ENCODE assay signal across 14 cellular contexts in genomic region chr6:30494275-30494990, GRCh38. TPM values are rescaled to one million over a fixed set of nuclear protein-coding genes. Genes with fewer than 3 reads are reported as not detected.
DNase-seq lines count a peak whose midpoint lies in the region; ATAC-seq and TF ChIP-seq lines count a peak whose summit lies in the region.
"Had no signal": no experiment of that assay in that cellular context is flagged by ENCODE, and none has a peak within 500 bp of the region (broad histone marks: within the 10 kb centered on the region; RNA-seq: fewer than 3 reads in every experiment).

No MANE protein-coding gene starts in this region.

- RAD21 ChIA-PET in HCT116 (lab: Charles Lee; ENCODE audit: low non-redundant PET in 1 of 2, low total read pairs in 2 of 2, uncharacterized antibody in 2 of 2, unreplicated experiment in 2 of 2): no interaction called here

- no peaks in the 10 kb centered on the region for H3K27me3 ChIP-seq in CD8-positive, alpha-beta memory T cell (ENCODE audit: insufficient read depth, low read length, poor library complexity, severe bottlenecking)
- H3K27me3 ChIP-seq in HCT116 (ENCODE audit: insufficient read depth, low read length): no peaks in the 10 kb centered on the region
- no peaks in the 10 kb centered on the region for H3K27me3 ChIP-seq in breast epithelium
- H3K27me3 ChIP-seq: gastroesophageal sphincter had no signal

- no peak overlapping the region for H3K9ac ChIP-seq in HCT116 (ENCODE audit: low read length)

- ATAC-seq in HCT116 (no peak), naive B cell (ENCODE audit: low read depth in 2 of 2) (peak; percentile 15 to 24), HG03469 (IDR thresholded peaks at IDR 0.05; ENCODE audit: unreplicated experiment) (no peak)
- ATAC-seq in activated T-helper 17 cell treated with anti-CD3 and anti-CD28 coated beads, Interleukin-2, amount 50 U/mL, for 72 hours (replicated peaks): no peak
- ATAC-seq: gastroesophageal sphincter, sciatic nerve had no signal

- H3K36me3 ChIP-seq in CD8-positive, alpha-beta memory T cell (ENCODE audit: insufficient read depth, low read length): peaks cover 49% of the 10 kb centered on the region
- H3K36me3 ChIP-seq in HCT116 (ENCODE audit: control insufficient read depth in 1 of 2, insufficient read depth in 2 of 2, low read length in 2 of 2): peaks cover 8 to 15% of the 10 kb centered on the region in 2 experiments; a peak in 3 of 4 replicates
- H3K36me3 ChIP-seq in breast epithelium: no peaks in the 10 kb centered on the region

- TF ChIP-seq POLR2A in HCT116 (IDR thresholded peaks at IDR 0.05; ENCODE audit: borderline replicate concordance, extremely low read depth, insufficient read depth, insufficient read length): no peak
- no peak for TF ChIP-seq POLR2A in breast epithelium (IDR thresholded peaks at IDR 0.05)

- H4K20me1 ChIP-seq in HCT116 (ENCODE audit: insufficient read depth): 0 out of 2 replicates have a peak, but pooled peaks cover 6% of the 10 kb centered on the region

- BruUV-seq in HCT116 (replicated peaks; lab: Mats Ljungman, UMichigan) (no TSS peak), MCF 10A (replicated peaks; lab: Mats Ljungman, UMichigan) (no TSS peak)

- H3K4me3 Mint-ChIP-seq in CD8-positive, alpha-beta memory T cell: peak overlapping the region; percentile 93 to 100 (median 99)
- peak overlapping the region; percentile 98 for H3K4me3 Mint-ChIP-seq in activated T-helper 17 cell treated with anti-CD3 and anti-CD28 coated beads, Interleukin-2, amount 50 U/mL, for 72 hours
- H3K4me3 Mint-ChIP-seq in naive B cell (peak overlapping the region; percentile 72 to 100 (median 94)), MCF 10A (ENCODE audit: unreplicated experiment) (no peak overlapping the region)

- peaks cover 29 to 48% (median 36%) of the 10 kb centered on the region in 3 donors for H3K36me3 Mint-ChIP-seq in CD8-positive, alpha-beta memory T cell
- H3K36me3 Mint-ChIP-seq in activated T-helper 17 cell treated with anti-CD3 and anti-CD28 coated beads, Interleukin-2, amount 50 U/mL, for 72 hours (ENCODE audit: low read depth): peaks cover 62% of the 10 kb centered on the region
- H3K36me3 Mint-ChIP-seq in naive B cell (peaks cover 18 to 35% of the 10 kb centered on the region in 2 donors), MCF 10A (ENCODE audit: insufficient read depth, unreplicated experiment) (peaks cover 41% of the 10 kb centered on the region)

- peak in 2 of 5 donors; percentile 35 to 45 for DNase-seq in CD8-positive, alpha-beta memory T cell
- DNase-seq in HCT116 (ENCODE audit: low read depth, low spot score) (no peak), naive B cell (no peak), breast epithelium (ENCODE audit: low spot score in 2 of 2) (no peak), MCF 10A (ENCODE audit: unreplicated experiment) (no peak)
- no peak for DNase-seq in NK-92 treated with Interleukin-12 subunit alpha and Interleukin-12 subunit beta, amount 100 ng/mL, for 24 hours (lab: John Stamatoyannopoulos, UW)
- DNase-seq: Caco-2, NCI-H1436 treated with DMSO at 0.1 percent for 48 hours, NCI-H524 had no signal

- no peak overlapping the region for H3K4me2 ChIP-seq in HCT116 (ENCODE audit: low read length)

- H3K9me3 ChIP-seq in CD8-positive, alpha-beta memory T cell (ENCODE audit: low read length): no peaks in the 10 kb centered on the region
- H3K9me3 ChIP-seq in HCT116 (ENCODE audit: control insufficient read depth in 1 of 2, insufficient read depth in 1 of 2, low read depth in 1 of 2, low read length in 2 of 2) (no peaks in the 10 kb centered on the region), breast epithelium (no peaks in the 10 kb centered on the region)
- H3K9me3 ChIP-seq: Caco-2, gastroesophageal sphincter, thoracic aorta had no signal

- CTCF ChIA-PET in CD8-positive, alpha-beta memory T cell (lab: Charles Lee): interaction anchor here (0.6 to 7.3 kb wide), 14 partner anchors 11 to 236 kb away, joined by 3 to 73 read pairs (median 4); no protein-coding TSS in a partner anchor
- CTCF ChIA-PET in HCT116 (lab: Charles Lee): interaction anchor here (1.2 kb wide), 1 partner anchor 50 kb away, joined by 5 read pairs; no protein-coding TSS in a partner anchor
- CTCF ChIA-PET in MCF 10A (lab: Yijun Ruan, JAX): interaction anchor here (0.8 to 3.0 kb wide), 4 partner anchors 12 to 38 kb away, joined by 3 to 10 read pairs (median 4); no protein-coding TSS in a partner anchor

- TF ChIP-seq CTCF in HCT116 (IDR thresholded peaks at IDR 0.05 in 2 of 3, conservative IDR thresholded peaks at IDR 0.05 in 1 of 3; ENCODE audit: borderline replicate concordance in 1 of 3, insufficient read depth in 1 of 3, low read depth in 2 of 3, low read length in 2 of 3) (no peak), breast epithelium (IDR thresholded peaks at IDR 0.05) (no peak), MCF 10A (IDR thresholded peaks at IDR 0.05; ENCODE audit: unreplicated experiment) (no peak)

- no peak overlapping the region for H2AFZ ChIP-seq in HCT116 (ENCODE audit: low read depth, low read length, poor library complexity, severe bottlenecking)

- intact Hi-C loops in HCT116 (cut with micrococcal nuclease): no loop called here
- intact Hi-C loops in breast epithelium (cut with DNase I; ENCODE audit: low total_unique reads): no loop called here
- intact Hi-C loops in MCF 10A (cut with micrococcal nuclease): no loop called here

- H3K9me3 Mint-ChIP-seq in CD8-positive, alpha-beta memory T cell: peaks cover 0 to under 1% (median 0%) of the 10 kb centered on the region in 5 donors
- no peaks in the 10 kb centered on the region for H3K9me3 Mint-ChIP-seq in activated T-helper 17 cell treated with anti-CD3 and anti-CD28 coated beads, Interleukin-2, amount 50 U/mL, for 72 hours
- no peaks in the 10 kb centered on the region for H3K9me3 Mint-ChIP-seq in naive B cell
- no peaks in the 10 kb centered on the region for H3K9me3 Mint-ChIP-seq in MCF 10A (ENCODE audit: unreplicated experiment)

- peaks cover 58 to 78% (median 60%) of the 10 kb centered on the region in 3 donors for H3K4me1 Mint-ChIP-seq in CD8-positive, alpha-beta memory T cell
- H3K4me1 Mint-ChIP-seq in activated T-helper 17 cell treated with anti-CD3 and anti-CD28 coated beads, Interleukin-2, amount 50 U/mL, for 72 hours: peaks cover 46% of the 10 kb centered on the region
- peaks cover 69 to 84% (median 75%) of the 10 kb centered on the region in 3 donors for H3K4me1 Mint-ChIP-seq in naive B cell
- H3K4me1 Mint-ChIP-seq in MCF 10A (ENCODE audit: insufficient read depth, unreplicated experiment): peaks cover 11% of the 10 kb centered on the region

- TF ChIP-seq RAD21 in HCT116 (IDR thresholded peaks at IDR 0.05; ENCODE audit: low read depth): no peak

- no peaks in the 10 kb centered on the region for H3K9me2 ChIP-seq in HCT116 (ENCODE audit: insufficient read depth)

- H3K27ac ChIP-seq in CD8-positive, alpha-beta memory T cell (ENCODE audit: low read depth, low read length): no peak overlapping the region
- H3K27ac ChIP-seq in HCT116 (ENCODE audit: low read depth, low read length) (no peak overlapping the region), breast epithelium (peak overlapping the region in 1 of 2 donors; percentile 15)
- H3K27ac ChIP-seq: gastroesophageal sphincter, thoracic aorta had no signal

- peak overlapping the region; percentile 54 to 96 (median 85) for H3K27ac Mint-ChIP-seq in CD8-positive, alpha-beta memory T cell
- H3K27ac Mint-ChIP-seq in activated T-helper 17 cell treated with anti-CD3 and anti-CD28 coated beads, Interleukin-2, amount 50 U/mL, for 72 hours: peak overlapping the region; percentile 98
- H3K27ac Mint-ChIP-seq in naive B cell: peak overlapping the region; percentile 32 to 100 (median 70)
- H3K27ac Mint-ChIP-seq in MCF 10A (ENCODE audit: low read depth, unreplicated experiment): no peak overlapping the region

- peaks cover 61% of the 10 kb centered on the region for H3K4me1 ChIP-seq in CD8-positive, alpha-beta memory T cell (ENCODE audit: insufficient read depth, low read length)
- H3K4me1 ChIP-seq in HCT116 (ENCODE audit: control insufficient read depth in 1 of 2, insufficient read depth in 2 of 2, low read length in 2 of 2) (peaks cover 8 to 20% of the 10 kb centered on the region in 2 experiments), breast epithelium (peaks cover 0 to 11% of the 10 kb centered on the region in 2 donors)
- H3K4me1 ChIP-seq: Caco-2 had no signal

- peak overlapping the region; percentile 44 for H3K4me3 ChIP-seq in CD8-positive, alpha-beta memory T cell (ENCODE audit: low read length)
- H3K4me3 ChIP-seq in HCT116 (replicated peaks in 1 of 2; ENCODE audit: low read depth in 1 of 2, low read length in 2 of 2): no peak overlapping the region
- no peak overlapping the region for H3K4me3 ChIP-seq in breast epithelium
- H3K4me3 ChIP-seq: gastroesophageal sphincter, thoracic aorta had no signal

- peaks cover 21% of the 10 kb centered on the region for H3K79me2 ChIP-seq in HCT116 (ENCODE audit: insufficient read depth, low read length)

- POLR2A ChIA-PET in CD8-positive, alpha-beta memory T cell (lab: Charles Lee): interaction anchor here (0.5 to 8.2 kb wide), 13 partner anchors 10 to 603 kb away, joined by 3 to 94 read pairs (median 5); partner anchors contain the start of genes MRPS18B and PRR3
- POLR2A ChIA-PET in HCT116 (lab: Charles Lee): no interaction called here
- POLR2A ChIA-PET in MCF 10A (lab: Yijun Ruan, JAX): interaction anchor here (0.7 to 2.3 kb wide), 7 partner anchors 11 to 72 kb away, joined by 3 to 6 read pairs (median 4); partner anchors contain the start of gene PRR3

- H3K27me3 Mint-ChIP-seq in CD8-positive, alpha-beta memory T cell: peaks cover 0 to 4% of the 10 kb centered on the region in 2 donors
- H3K27me3 Mint-ChIP-seq in activated T-helper 17 cell treated with anti-CD3 and anti-CD28 coated beads, Interleukin-2, amount 50 U/mL, for 72 hours: no peaks in the 10 kb centered on the region
- H3K27me3 Mint-ChIP-seq in naive B cell (no peaks in the 10 kb centered on the region), MCF 10A (ENCODE audit: insufficient read depth, unreplicated experiment) (no peaks in the 10 kb centered on the region)

TF ChIP-seq in HCT116, 20 proteins besides CTCF, POLR2A, EP300 and RAD21:
- TF ChIP-seq ZNF274 (IDR thresholded peaks at IDR 0.05; ENCODE audit: low read depth, low read length) (no peak), JUND (IDR thresholded peaks at IDR 0.05) (0 out of 2 replicates have a peak, but pooled peaks have one; percentile 7)

RNA-seq across cellular contexts. Expression of gene HLA-E, which starts 5.1 kb away (rescaled TPM):
- 100 to 1,000 TPM; 502 to 511 TPM for total RNA-seq in CD8-positive, alpha-beta memory T cell
- polyA plus RNA-seq in CD8-positive, alpha-beta memory T cell: 2,881 TPM
- total RNA-seq in HCT116 (2021; ENCODE audit: unreplicated experiment): 108 TPM
- polyA plus RNA-seq in HCT116 (2012): 130 and 147 TPM in 2 replicates
- total RNA-seq in activated T-helper 17 cell treated with anti-CD3 and anti-CD28 coated beads, Interleukin-2, amount 50 U/mL, for 72 hours: 100 to 1,000 TPM; 362 to 675 TPM
- 1,000 to 10,000 TPM; 2,024 to 3,192 (median 2,301) TPM for polyA plus RNA-seq in naive B cell (ENCODE audit: low read depth in 6 of 6)
- total RNA-seq in breast epithelium: 100 to 1,000 TPM; 420 to 803 (median 575) TPM
- 83.6 and 103 TPM in 2 replicates for total RNA-seq in MCF 10A (2022)

Comparison
In these comparisons a context has a peak if more than half of its experiments do, and no peak if none do; other contexts are left out.
1. ATAC-seq: peak in naive B cell (2 of 2); none in HCT116 (single experiment), activated T-helper 17 cell treated with anti-CD3 and anti-CD28 coated beads, Interleukin-2, amount 50 U/mL, for 72 hours (single experiment) and HG03469 (single experiment).